1 cellular context compared by ENCODE assay signal in genomic region chr19:10115392-10116084, GRCh38.
TF ChIP-seq lines count a peak whose summit lies in the region.

No MANE protein-coding gene starts in this region.

TF ChIP-seq in K562, 482 proteins besides CTCF, POLR2A, EP300 and RAD21 (continues in another document):
- TF ChIP-seq ZNF316 (IDR thresholded peaks at IDR 0.05) = no peak
- TF ChIP-seq SRSF7 (optimal IDR thresholded peaks at IDR 0.05; ENCODE audit: low read depth, low read length) = no peak
- 0 out of 2 replicates have a peak, but pooled peaks have one; percentile 19 for TF ChIP-seq PHB (CRISPR knock-in tag; IDR thresholded peaks at IDR 0.05)
- no peak for TF ChIP-seq HMG20A (CRISPR knock-in tag; conservative IDR thresholded peaks at IDR 0.05)
- TF ChIP-seq SNRNP70 (optimal IDR thresholded peaks at IDR 0.05; ENCODE audit: low read depth, low read length) = peak; percentile 90
- no peak for TF ChIP-seq TOE1 (IDR thresholded peaks at IDR 0.05; ENCODE audit: borderline replicate concordance)
- TF ChIP-seq TOE1 (CRISPR knock-in tag; IDR thresholded peaks at IDR 0.05; ENCODE audit: borderline replicate concordance, low read depth) = 0 out of 2 replicates have a peak, but pooled peaks have one; percentile 67
- TF ChIP-seq CHD7 (IDR thresholded peaks at IDR 0.05; ENCODE audit: low read depth, low read length) = peak; percentile 2
- TF ChIP-seq MAX (CRISPR knock-in tag; IDR thresholded peaks at IDR 0.05) = peak; percentile 30; the same call in 1 of the 2 replicates
- TF ChIP-seq USF1 (CRISPR knock-in tag; IDR thresholded peaks at IDR 0.05) = 0 out of 2 replicates have a peak, but pooled peaks have one; percentile 25
- no peak for TF ChIP-seq MAFF (IDR thresholded peaks at IDR 0.05; ENCODE audit: low read length)
- peak; percentile 80 for TF ChIP-seq POLR2G (IDR thresholded peaks at IDR 0.05; ENCODE audit: low read depth, low read length)
- no peak for TF ChIP-seq BRD4 (IDR thresholded peaks at IDR 0.05)
- no peak for TF ChIP-seq KLF10 (CRISPR knock-in tag; IDR thresholded peaks at IDR 0.05)
- peak; percentile 16; the same call in 1 of the 2 replicates for TF ChIP-seq POLR2AphosphoS5 (IDR thresholded peaks at IDR 0.05; ENCODE audit: control insufficient read depth, insufficient read depth, low read depth, low read length)
- 0 out of 2 replicates have a peak, but pooled peaks have one; percentile 31 for TF ChIP-seq ZNF143 (CRISPR knock-in tag; IDR thresholded peaks at IDR 0.05)
- TF ChIP-seq HNRNPH1 (optimal IDR thresholded peaks at IDR 0.05; ENCODE audit: low read depth, low read length) = peak; percentile 53
- TF ChIP-seq ZNF253 (CRISPR knock-in tag; conservative IDR thresholded peaks at IDR 0.05) = no peak
- peak; percentile 68 for TF ChIP-seq PCBP1 (IDR thresholded peaks at IDR 0.05; ENCODE audit: low read depth, low read length, poor library complexity, severe bottlenecking)
- TF ChIP-seq FIP1L1 (IDR thresholded peaks at IDR 0.05; ENCODE audit: low read depth, low read length, poor library complexity, severe bottlenecking) = peak; percentile 80
- peak; percentile 58; the same call in 1 of the 2 replicates for TF ChIP-seq SUPT5H (IDR thresholded peaks at IDR 0.05)
- 0 out of 2 replicates have a peak, but pooled peaks have one; percentile 83 for TF ChIP-seq TAF15 (IDR thresholded peaks at IDR 0.05; ENCODE audit: low read depth, low read length)
- peak; percentile 31; the same call in 1 of the 2 replicates for TF ChIP-seq ZNF609 (CRISPR knock-in tag; IDR thresholded peaks at IDR 0.05; ENCODE audit: borderline replicate concordance)
- TF ChIP-seq RBFOX2 (IDR thresholded peaks at IDR 0.05; ENCODE audit: low read depth, low read length) = peak; percentile 64
- TF ChIP-seq RBM39 (optimal IDR thresholded peaks at IDR 0.05; ENCODE audit: low read depth, low read length) = peak; percentile 0
- TF ChIP-seq ZBTB33 (CRISPR knock-in tag; IDR thresholded peaks at IDR 0.05) = peak; percentile 35; the same call in 1 of the 2 replicates
- TF ChIP-seq CREB3L1 (IDR thresholded peaks at IDR 0.05; ENCODE audit: borderline replicate concordance, low read depth) = no peak
- peak; percentile 81; the same call in 1 of the 2 replicates for TF ChIP-seq E2F5 (CRISPR knock-in tag; IDR thresholded peaks at IDR 0.05)
- TF ChIP-seq TEAD4 (IDR thresholded peaks at IDR 0.05; ENCODE audit: low read length) = no peak; the same call in 1 of the 2 replicates
- no peak for TF ChIP-seq TEAD4 (CRISPR knock-in tag; IDR thresholded peaks at IDR 0.05; ENCODE audit: borderline replicate concordance)
- TF ChIP-seq SAFB (IDR thresholded peaks at IDR 0.05; ENCODE audit: borderline replicate concordance, low read depth, low read length) = peak; percentile 30; the same call in 1 of the 2 replicates
- 0 out of 2 replicates have a peak, but pooled peaks have one; percentile 14 for TF ChIP-seq SRSF1 (IDR thresholded peaks at IDR 0.05; ENCODE audit: low read depth, low read length)
- 0 out of 2 replicates have a peak, but pooled peaks have one; percentile 45 for TF ChIP-seq RBM15 (IDR thresholded peaks at IDR 0.05; ENCODE audit: insufficient read depth, low read length)
